Comparison of ENCODE assay signal across 14 cellular contexts in the genomic region with DNA sequence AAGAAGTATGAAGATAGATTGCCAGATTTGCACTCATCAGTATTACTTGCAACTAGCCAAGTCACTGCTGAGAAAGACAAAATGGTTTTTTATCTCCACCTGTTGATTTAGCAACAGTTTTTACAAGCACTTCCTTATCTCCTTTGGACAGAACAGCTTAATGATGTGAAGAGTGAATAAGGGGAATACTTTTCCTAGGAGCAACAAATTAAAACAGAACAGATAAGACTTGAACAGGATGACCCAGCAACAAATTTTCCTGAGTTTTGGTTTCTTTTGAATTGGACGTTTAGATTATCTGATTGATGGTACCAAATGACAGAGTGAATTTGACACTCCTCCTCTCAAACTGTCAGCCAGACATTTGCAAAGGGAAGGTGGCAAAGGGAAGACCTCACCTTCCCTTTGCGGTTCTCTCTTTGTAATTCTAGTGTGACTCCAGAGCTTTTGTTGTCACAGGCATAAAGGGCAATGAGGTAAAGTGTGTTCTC.
A peak's percentile ranks its signal among the peaks of the same experiment; 100 is the strongest.
DNase-seq lines count a peak whose midpoint lies in the region; ATAC-seq and TF ChIP-seq lines count a peak whose summit lies in the region.
"Had no signal": no experiment of that assay in that cellular context is flagged by ENCODE, and none has a peak within 500 bp of the region (broad histone marks: within the 10 kb centered on the region; RNA-seq: fewer than 3 reads in every experiment).

No MANE protein-coding gene starts in this region.

- H3K27me3 Mint-ChIP-seq in activated naive CD8-positive, alpha-beta T cell: no peaks in the 10 kb centered on the region
- no peaks in the 10 kb centered on the region for H3K27me3 Mint-ChIP-seq in activated naive CD8-positive, alpha-beta T cell treated with anti-CD3 and anti-CD28 coated beads, Interleukin-2, amount 50 U/mL, for 24 hours
- no peaks in the 10 kb centered on the region for H3K27me3 Mint-ChIP-seq in type B pancreatic cell
- H3K27me3 Mint-ChIP-seq: activated CD4-positive, alpha-beta T cell treated with anti-CD3 and anti-CD28 coated beads for 36 hours had no signal

- H3K4me3 ChIP-seq in iPS-20b (ENCODE audit: low read length): no peak overlapping the region
- no peak overlapping the region for H3K4me3 ChIP-seq in testis
- H3K4me3 ChIP-seq: left ventricle myocardium inferior had no signal

- peaks cover 4% of the 10 kb centered on the region for H3K36me3 Mint-ChIP-seq in activated naive CD8-positive, alpha-beta T cell
- peaks cover 13% of the 10 kb centered on the region for H3K36me3 Mint-ChIP-seq in activated naive CD8-positive, alpha-beta T cell treated with anti-CD3 and anti-CD28 coated beads, Interleukin-2, amount 50 U/mL, for 24 hours (ENCODE audit: low read depth)
- peaks cover 11% of the 10 kb centered on the region for H3K36me3 Mint-ChIP-seq in type B pancreatic cell

- H3K27ac ChIP-seq in iPS-20b (ENCODE audit: low read length) (no peak overlapping the region), testis (no peak overlapping the region)
- H3K27ac ChIP-seq: left ventricle myocardium inferior had no signal

- TF ChIP-seq CTCF in type B pancreatic cell (conservative IDR thresholded peaks at IDR 0.05): no peak
- no peak for TF ChIP-seq CTCF in testis (IDR thresholded peaks at IDR 0.05)
- TF ChIP-seq CTCF in GM20000 (IDR thresholded peaks at IDR 0.05; ENCODE audit: extremely low read depth, missing control alignments): no peak

- intact Hi-C loops in testis (cut with DNase I; ENCODE audit: low total_unique reads): no loop called here

- H3K27me3 ChIP-seq in iPS-20b (ENCODE audit: insufficient read depth, low read length) (no peaks in the 10 kb centered on the region), testis (no peaks in the 10 kb centered on the region)

- H3K9me3 ChIP-seq in iPS-20b (ENCODE audit: insufficient read depth, low read depth, low read length) (no peaks in the 10 kb centered on the region), testis (no peaks in the 10 kb centered on the region)
- H3K9me3 ChIP-seq: left ventricle myocardium inferior had no signal

- H3K36me3 ChIP-seq in iPS-20b (ENCODE audit: insufficient read depth, low read depth, low read length): peaks cover 34% of the 10 kb centered on the region
- no peaks in the 10 kb centered on the region for H3K36me3 ChIP-seq in testis (ENCODE audit: low read depth, missing control alignments)

- H3K4me3 Mint-ChIP-seq in activated naive CD8-positive, alpha-beta T cell: no peak overlapping the region
- H3K4me3 Mint-ChIP-seq in activated naive CD8-positive, alpha-beta T cell treated with anti-CD3 and anti-CD28 coated beads, Interleukin-2, amount 50 U/mL, for 24 hours: no peak overlapping the region
- H3K4me3 Mint-ChIP-seq in type B pancreatic cell: no peak overlapping the region
- H3K4me3 Mint-ChIP-seq: activated CD4-positive, alpha-beta T cell treated with anti-CD3 and anti-CD28 coated beads for 36 hours; activated T-cell treated with anti-CD3 and anti-CD28 coated beads, Interleukin-2, amount 50 U/mL, for 4 hours had no signal

- H3K4me1 Mint-ChIP-seq in activated naive CD8-positive, alpha-beta T cell (ENCODE audit: low read depth): peaks cover 21% of the 10 kb centered on the region
- H3K4me1 Mint-ChIP-seq in activated naive CD8-positive, alpha-beta T cell treated with anti-CD3 and anti-CD28 coated beads, Interleukin-2, amount 50 U/mL, for 24 hours: peaks cover 18% of the 10 kb centered on the region
- peaks cover 19% of the 10 kb centered on the region for H3K4me1 Mint-ChIP-seq in type B pancreatic cell (ENCODE audit: unreplicated experiment)

- no peak for DNase-seq in activated naive CD8-positive, alpha-beta T cell treated with anti-CD3 and anti-CD28 coated beads, Interleukin-2, amount 50 U/mL, for 24 hours
- DNase-seq in OCI-M1 (lab: John Stamatoyannopoulos, UW) (peak; percentile 94), type B pancreatic cell (ENCODE audit: extremely low spot score, unreplicated experiment) (no peak), testis (no peak), NOMO-1 treated with dmso at 0.1 percent for 144 hours (lab: John Stamatoyannopoulos, UW; ENCODE audit: unreplicated experiment) (no peak), GM20000 (ENCODE audit: low spot score) (no peak)
- DNase-seq: activated CD4-positive, alpha-beta T cell treated with anti-CD3 and anti-CD28 coated beads for 36 hours; activated T-cell treated with anti-CD3 and anti-CD28 coated beads, Interleukin-2, amount 50 U/mL, for 4 hours; effector CD4-positive, alpha-beta T cell; HCEC 1CT; left ventricle myocardium inferior; NCI-H1105 treated with DMSO at 0.1 percent for 48 hours had no signal

- peak overlapping the region; percentile 22 for H3K27ac Mint-ChIP-seq in activated naive CD8-positive, alpha-beta T cell
- no peak overlapping the region for H3K27ac Mint-ChIP-seq in activated naive CD8-positive, alpha-beta T cell treated with anti-CD3 and anti-CD28 coated beads, Interleukin-2, amount 50 U/mL, for 24 hours
- peak overlapping the region; percentile 67 for H3K27ac Mint-ChIP-seq in type B pancreatic cell
- H3K27ac Mint-ChIP-seq: activated CD4-positive, alpha-beta T cell treated with anti-CD3 and anti-CD28 coated beads for 36 hours had no signal

- ATAC-seq in activated naive CD8-positive, alpha-beta T cell treated with anti-CD3 and anti-CD28 coated beads, Interleukin-2, amount 50 U/mL, for 24 hours: no peak
- ATAC-seq: activated CD4-positive, alpha-beta T cell treated with anti-CD3 and anti-CD28 coated beads for 36 hours; activated T-cell treated with anti-CD3 and anti-CD28 coated beads, Interleukin-2, amount 50 U/mL, for 4 hours had no signal

- TF ChIP-seq POLR2A in testis (IDR thresholded peaks at IDR 0.05): no peak

- whole genome bisulfite sequencing in testis, 2 donors: 28 to 51% methylated on average over 2 of the region's 2 CpGs

- H3K9ac ChIP-seq in iPS-20b (ENCODE audit: low read depth, low read length): 0 out of 2 replicates have a peak overlapping the region, but pooled peaks have one; percentile 48

- peaks cover 47% of the 10 kb centered on the region for H3K4me1 ChIP-seq in iPS-20b (ENCODE audit: insufficient read depth, low read length)
- no peaks in the 10 kb centered on the region for H3K4me1 ChIP-seq in testis

- no peaks in the 10 kb centered on the region for H3K9me3 Mint-ChIP-seq in activated naive CD8-positive, alpha-beta T cell (ENCODE audit: low read depth)
- H3K9me3 Mint-ChIP-seq in activated naive CD8-positive, alpha-beta T cell treated with anti-CD3 and anti-CD28 coated beads, Interleukin-2, amount 50 U/mL, for 24 hours: no peaks in the 10 kb centered on the region
- H3K9me3 Mint-ChIP-seq in type B pancreatic cell: no peaks in the 10 kb centered on the region
- H3K9me3 Mint-ChIP-seq: activated T-cell treated with anti-CD3 and anti-CD28 coated beads, Interleukin-2, amount 50 U/mL, for 4 hours had no signal
